Comparison of ENCODE assay signal across 24 cellular contexts in genomic region chr5:58620336-58620735, GRCh38. TPM values are rescaled to one million over a fixed set of nuclear protein-coding genes. Genes with fewer than 3 reads are reported as not detected.
"Had no signal": no experiment of that assay in that cellular context is flagged by ENCODE, and none has a peak within 500 bp of the region (broad histone marks: within the 10 kb centered on the region; RNA-seq: fewer than 3 reads in every experiment).

No MANE protein-coding gene starts in this region.

- DNase-seq: hippocampal formation, hypothalamus, immature natural killer cell, islet precursor cell, kidney, kidney glomerular epithelial cell, left cardiac atrium, left colon, left lung, left ventricle myocardium inferior, left ventricle myocardium superior, lower lobe of right lung, mammary epithelial cell, mesenchymal stem cell, mesendoderm, midbrain, mucosa of descending colon, naive B cell had no signal

- H3K79me2 ChIP-seq: hepatocyte had no signal

- H3K4me2 ChIP-seq: hepatocyte had no signal

- FAIRE-seq: islet of Langerhans, keratinocyte, kidney had no signal

- ATAC-seq: left cardiac atrium, left colon, left lobe of liver, left lung, left ventricle myocardium superior, lower lobe of right lung, mucosa of descending colon had no signal

- H3K27ac ChIP-seq: hepatocyte, left lung, left ventricle myocardium inferior, lower lobe of right lung had no signal

- H3K36me3 ChIP-seq: left lung, left ventricle myocardium inferior, lower lobe of right lung had no signal

- H2AFZ ChIP-seq: hepatocyte had no signal

- H3K9me3 ChIP-seq: left lung, left ventricle myocardium inferior, lower lobe of right lung, mucosa of descending colon had no signal

- H3K4me1 ChIP-seq: left lung, lower lobe of right lung had no signal

- H3K4me3 ChIP-seq: hepatocyte, left lung, left ventricle myocardium inferior, lower lobe of right lung, lung, mucosa of descending colon had no signal

- H3K27me3 ChIP-seq: hepatocyte, left lung had no signal

RNA-seq across cellular contexts. Expression of gene RAB3C, which starts 37.5 kb away (rescaled TPM):
- total RNA-seq: mammary epithelial cell, myocyte had no signal
- polyA plus RNA-seq: immature natural killer cell, keratinocyte, mammary epithelial cell had no signal
